11 cellular contexts compared by ENCODE assay signal in genomic region chr12:50185975-50186663, GRCh38. TPM values are rescaled to one million over a fixed set of nuclear protein-coding genes. Genes with fewer than 3 reads are reported as not detected.
DNase-seq lines count a peak whose midpoint lies in the region; ATAC-seq and TF ChIP-seq lines count a peak whose summit lies in the region.
"Had no signal": no experiment of that assay in that cellular context is flagged by ENCODE, and none has a peak within 500 bp of the region (broad histone marks: within the 10 kb centered on the region; RNA-seq: fewer than 3 reads in every experiment).

No MANE protein-coding gene starts in this region.

- intact Hi-C loops in mucosa of descending colon (cut with DNase I, micrococcal nuclease) = no loop called here

- peak; percentile 13 for DNase-seq in AG20443 (ENCODE audit: low spot score)
- peak; percentile 54 for DNase-seq in NCI-H2081 treated with DMSO at 0.1 percent for 48 hours (lab: John Stamatoyannopoulos, UW)
- peak; percentile 81 for DNase-seq in astrocyte of the hippocampus (ENCODE audit: low read depth, low spot score)
- DNase-seq in mucosa of descending colon = no peak
- DNase-seq in NCI-H2107 (lab: John Stamatoyannopoulos, UW) = no peak
- DNase-seq in NCI-H82 treated with DMSO at 0.1 percent for 48 hours (lab: John Stamatoyannopoulos, UW; ENCODE audit: unreplicated experiment) = no peak
- DNase-seq in NCI-H526 (lab: John Stamatoyannopoulos, UW) = no peak
- DNase-seq: OCI-M1 had no signal

- ATAC-seq in mucosa of descending colon = peak; percentile 9
- no peak for ATAC-seq in HG03135 (IDR thresholded peaks at IDR 0.05; ENCODE audit: unreplicated experiment)
- ATAC-seq: HCT116 had no signal

- no peaks in the 10 kb centered on the region for H3K36me3 ChIP-seq in mucosa of descending colon (ENCODE audit: low read depth)

- H3K4me1 ChIP-seq in mucosa of descending colon (ENCODE audit: low read depth) = peaks cover 39% of the 10 kb centered on the region

- H3K4me3 ChIP-seq in mucosa of descending colon = no peak overlapping the region
- H3K4me3 ChIP-seq: right atrium auricular region had no signal

- no peak for TF ChIP-seq CTCF in mucosa of descending colon (IDR thresholded peaks at IDR 0.05)

- no peaks in the 10 kb centered on the region for H3K9me3 ChIP-seq in mucosa of descending colon
- H3K9me3 ChIP-seq: right atrium auricular region had no signal

RNA-seq across cellular contexts. Expression of gene CERS5, which starts 18.9 kb away (rescaled TPM):
- 10 to 100 TPM; 21.0 to 26.2 (median 23.0) TPM for total RNA-seq in mucosa of descending colon

Comparison
In these comparisons a context has a peak if more than half of its experiments do, and no peak if none do; other contexts are left out.
1. DNase-seq: peak in AG20443 (single experiment), NCI-H2081 treated with DMSO at 0.1 percent for 48 hours (single experiment) and astrocyte of the hippocampus (single experiment); none in mucosa of descending colon (0 of 3), NCI-H2107 (single experiment), NCI-H82 treated with DMSO at 0.1 percent for 48 hours (single experiment) and NCI-H526 (0 of 2).